In the genomic region with DNA sequence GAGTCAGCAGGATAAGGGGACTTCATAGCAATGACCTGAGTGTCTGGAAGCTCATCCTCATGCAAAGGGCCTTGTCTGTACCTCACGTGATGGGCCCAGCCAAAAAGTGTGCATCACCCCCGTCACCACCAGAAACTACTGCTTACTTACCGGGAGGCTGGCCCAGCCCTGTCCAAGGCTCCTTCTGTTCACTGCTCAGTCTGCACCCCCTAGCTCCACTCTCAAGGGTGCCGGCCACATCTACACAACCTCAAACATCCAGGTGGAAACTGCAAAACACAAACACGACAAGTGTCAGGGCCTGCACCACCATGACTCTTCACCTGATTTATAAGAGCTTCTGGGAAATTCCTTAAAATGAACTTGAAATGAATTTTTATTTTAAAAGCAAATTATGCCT, we compare ENCODE assay signal across 28 cellular contexts. TPM values are rescaled to one million over a fixed set of nuclear protein-coding genes. Genes with fewer than 3 reads are reported as not detected.
"Had no signal": no experiment of that assay in that cellular context is flagged by ENCODE, and none has a peak within 500 bp of the region (broad histone marks: within the 10 kb centered on the region; RNA-seq: fewer than 3 reads in every experiment).

No MANE protein-coding gene starts in this region.

- H3K9me3 Mint-ChIP-seq: activated CD4-positive, alpha-beta T cell treated with anti-CD3 and anti-CD28 coated beads, Interleukin-2, amount 10 ng/mL, durations not matched to agents 7 days and 5 days; activated naive CD4-positive, alpha-beta T cell treated with anti-CD3 and anti-CD28 coated beads, Interleukin-2, amount 10 ng/mL, durations not matched to agents 7 days and 5 days; activated naive CD8-positive, alpha-beta T cell treated with anti-CD3 and anti-CD28 coated beads, Interleukin-2, amount 50 U/mL, for 24 hours had no signal

- ATAC-seq: activated CD4-positive, alpha-beta T cell treated with anti-CD3 and anti-CD28 coated beads for 36 hours; activated CD4-positive, CD25-positive, alpha-beta regulatory T cell treated with anti-CD3 and anti-CD28 coated beads, Interleukin-2, amount 50 U/mL, for 24 hours; activated CD8-positive, alpha-beta T cell treated with anti-CD3 and anti-CD28 coated beads, Interleukin-2, amount 10 ng/mL, durations not matched to agents 7 days and 5 days; activated naive CD8-positive, alpha-beta T cell treated with anti-CD3 and anti-CD28 coated beads, Interleukin-2, amount 50 U/mL, for 24 hours; Panc1 had no signal

- H3K4me3 Mint-ChIP-seq: activated CD4-positive, alpha-beta T cell treated with anti-CD3 and anti-CD28 coated beads for 36 hours; activated CD4-positive, alpha-beta T cell treated with anti-CD3 and anti-CD28 coated beads, Interleukin-2, amount 10 ng/mL, durations not matched to agents 7 days and 5 days; activated CD8-positive, alpha-beta T cell treated with anti-CD3 and anti-CD28 coated beads, Interleukin-2, amount 10 ng/mL, durations not matched to agents 7 days and 5 days; activated naive CD4-positive, alpha-beta T cell treated with anti-CD3 and anti-CD28 coated beads, Interleukin-2, amount 10 ng/mL, durations not matched to agents 7 days and 5 days; activated naive CD8-positive, alpha-beta T cell; activated naive CD8-positive, alpha-beta T cell treated with anti-CD3 and anti-CD28 coated beads, Interleukin-2, amount 50 U/mL, for 24 hours had no signal

- H3K9me3 ChIP-seq: MG63, SJCRH30 had no signal

- H3K4me3 ChIP-seq: MG63, SJCRH30, SK-N-MC had no signal

- H3K4me1 ChIP-seq: SJCRH30 had no signal

- H3K27ac Mint-ChIP-seq: activated CD4-positive, alpha-beta T cell treated with anti-CD3 and anti-CD28 coated beads for 36 hours; activated CD4-positive, alpha-beta T cell treated with anti-CD3 and anti-CD28 coated beads, Interleukin-2, amount 10 ng/mL, durations not matched to agents 7 days and 5 days; activated CD8-positive, alpha-beta T cell treated with anti-CD3 and anti-CD28 coated beads, Interleukin-2, amount 10 ng/mL, durations not matched to agents 7 days and 5 days; activated naive CD4-positive, alpha-beta T cell treated with anti-CD3 and anti-CD28 coated beads, Interleukin-2, amount 10 ng/mL, durations not matched to agents 7 days and 5 days; activated naive CD8-positive, alpha-beta T cell; activated naive CD8-positive, alpha-beta T cell treated with anti-CD3 and anti-CD28 coated beads, Interleukin-2, amount 50 U/mL, for 24 hours had no signal

- H3K4me1 Mint-ChIP-seq: activated CD4-positive, alpha-beta T cell treated with anti-CD3 and anti-CD28 coated beads, Interleukin-2, amount 10 ng/mL, durations not matched to agents 7 days and 5 days; activated naive CD4-positive, alpha-beta T cell treated with anti-CD3 and anti-CD28 coated beads, Interleukin-2, amount 10 ng/mL, durations not matched to agents 7 days and 5 days had no signal

- H3K27me3 ChIP-seq: brain microvascular endothelial cell, MG63 had no signal

- H3K36me3 ChIP-seq: brain microvascular endothelial cell, MG63, SJCRH30 had no signal

- H3K36me3 Mint-ChIP-seq: activated naive CD4-positive, alpha-beta T cell treated with anti-CD3 and anti-CD28 coated beads, Interleukin-2, amount 10 ng/mL, durations not matched to agents 7 days and 5 days had no signal

- H3K27me3 Mint-ChIP-seq: activated CD4-positive, alpha-beta T cell treated with anti-CD3 and anti-CD28 coated beads for 36 hours; activated CD4-positive, alpha-beta T cell treated with anti-CD3 and anti-CD28 coated beads, Interleukin-2, amount 10 ng/mL, durations not matched to agents 7 days and 5 days; activated naive CD4-positive, alpha-beta T cell treated with anti-CD3 and anti-CD28 coated beads, Interleukin-2, amount 10 ng/mL, durations not matched to agents 7 days and 5 days; activated naive CD8-positive, alpha-beta T cell; activated naive CD8-positive, alpha-beta T cell treated with anti-CD3 and anti-CD28 coated beads, Interleukin-2, amount 50 U/mL, for 24 hours had no signal

- DNase-seq: activated CD4-positive, alpha-beta T cell treated with anti-CD3 and anti-CD28 coated beads for 36 hours; activated CD4-positive, alpha-beta T cell treated with anti-CD3 and anti-CD28 coated beads, Interleukin-2, amount 10 ng/mL, durations not matched to agents 7 days and 5 days; activated CD4-positive, alpha-beta T cell treated with anti-CD3 and anti-CD28 coated beads, Interleukin-2, amount 50 U/mL, for 48 hours; activated CD8-positive, alpha-beta T cell treated with anti-CD3 and anti-CD28 coated beads, Interleukin-2, amount 10 ng/mL, durations not matched to agents 7 days and 5 days; activated effector memory CD4-positive, alpha-beta T cell treated with Interleukin-2 at 50 U/mL for 16 hours; activated naive CD4-positive, alpha-beta T cell treated with anti-CD3 and anti-CD28 coated beads, Interleukin-2, amount 10 ng/mL, durations not matched to agents 7 days and 5 days; activated naive CD8-positive, alpha-beta T cell treated with anti-CD3 and anti-CD28 coated beads, Interleukin-2, amount 50 U/mL, for 24 hours; activated T-cell treated with anti-CD3 and anti-CD28 coated beads, Interleukin-2, amount 50 U/mL, for 48 hours; aorta; brain microvascular endothelial cell; central memory CD4-positive, alpha-beta T cell; Kasumi-1; KG1; MG63; NCI-H1048; NCI-H1436 treated with DMSO at 0.1 percent for 48 hours; NCI-H1694 treated with DMSO at 0.1 percent for 48 hours; NCI-H2029; NCI-H345; NCI-H524 treated with DMSO at 0.1 percent for 48 hours; SHP77; SJCRH30; T1000 had no signal

- H3K27ac ChIP-seq: brain microvascular endothelial cell, SJCRH30, SK-N-MC had no signal

RNA-seq across cellular contexts. Expression of gene ADD2, which starts 55.1 kb away (rescaled TPM):
- total RNA-seq: RPMI7951 had no signal
